ENCODE assay signal across 21 cellular contexts in the genomic region with DNA sequence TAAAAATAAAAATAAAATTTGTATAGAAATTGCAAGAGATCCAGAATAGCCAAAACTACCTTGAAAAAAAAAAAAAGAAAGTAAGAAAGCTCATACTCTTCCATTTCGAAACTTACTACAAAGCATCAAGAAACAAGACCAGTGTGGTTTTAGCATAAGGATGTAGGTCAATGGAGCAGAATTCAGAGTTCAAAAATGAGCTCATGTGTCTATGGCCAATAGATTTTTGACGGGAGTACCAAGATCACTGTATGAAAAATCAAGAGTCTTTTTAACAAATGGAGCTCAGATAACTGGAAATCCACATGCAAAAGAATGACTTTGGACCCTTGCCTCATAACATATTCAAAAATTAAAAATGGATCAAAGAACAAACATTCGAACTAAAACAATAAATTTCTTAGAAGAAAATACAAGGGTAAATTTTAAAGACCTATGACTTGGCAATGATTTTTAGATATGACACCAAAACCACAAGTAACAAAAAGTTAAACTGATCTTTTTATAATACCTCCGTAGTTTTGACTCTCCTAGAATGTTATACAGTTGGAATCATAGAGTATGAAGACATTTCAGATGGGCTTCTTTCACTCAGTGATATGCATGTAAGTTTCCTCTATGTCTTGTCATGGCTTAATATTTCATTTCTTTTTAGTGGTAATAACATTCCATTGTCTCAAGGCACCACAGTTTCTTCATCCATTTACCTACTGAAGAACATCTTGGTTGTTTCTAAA. TPM values are rescaled to one million over a fixed set of nuclear protein-coding genes. Genes with fewer than 3 reads are reported as not detected.
DNase-seq lines count a peak whose midpoint lies in the region; ATAC-seq and TF ChIP-seq lines count a peak whose summit lies in the region.
"Had no signal": no experiment of that assay in that cellular context is flagged by ENCODE, and none has a peak within 500 bp of the region (broad histone marks: within the 10 kb centered on the region; RNA-seq: fewer than 3 reads in every experiment).

No MANE protein-coding gene starts in this region.

- H3K9me2 ChIP-seq in Karpas-422 (replicated peaks; ENCODE audit: insufficient read depth, low read length) = no peaks in the 10 kb centered on the region

- H3K27ac ChIP-seq in Karpas-422 (ENCODE audit: low read length) (0 out of 2 replicates have a peak overlapping the region, but pooled peaks have one; percentile 4), osteoblast (ENCODE audit: low read depth, low read length) (no peak overlapping the region)
- H3K27ac ChIP-seq: BLaER1 treated with 17β-estradiol and CSF1 and Interleukin-3, amounts not matched to agents 10 nM and 100 nM; HL-60; stomach; upper lobe of left lung had no signal

- H3K27me3 ChIP-seq in Karpas-422 (ENCODE audit: low read length) (no peaks in the 10 kb centered on the region), osteoblast (ENCODE audit: insufficient read depth, low read length) (no peaks in the 10 kb centered on the region)
- H3K27me3 ChIP-seq: BLaER1 treated with 17β-estradiol and CSF1 and Interleukin-3, amounts not matched to agents 10 nM and 100 nM; stomach; upper lobe of left lung had no signal

- TF ChIP-seq CTCF in osteoblast (IDR thresholded peaks at IDR 0.05; ENCODE audit: extremely low read depth, low read depth, low read length) = no peak
- TF ChIP-seq CTCF in CD14-positive monocyte (IDR thresholded peaks at IDR 0.05) = no peak

- H3K79me2 ChIP-seq in Karpas-422 (ENCODE audit: low read length) (peaks cover 96% of the 10 kb centered on the region), osteoblast (ENCODE audit: insufficient read depth, low read length) (peaks cover 94% of the 10 kb centered on the region)

- H3K36me3 ChIP-seq in Karpas-422 (ENCODE audit: insufficient read depth, low read length) = 0 out of 2 replicates have a peak, but pooled peaks cover 3% of the 10 kb centered on the region
- no peaks in the 10 kb centered on the region for H3K36me3 ChIP-seq in osteoblast (ENCODE audit: insufficient read depth, low read length)
- H3K36me3 ChIP-seq: stomach, upper lobe of left lung had no signal

- H3K27ac Mint-ChIP-seq in activated CD8-positive, alpha-beta memory T cell treated with anti-CD3 and anti-CD28 coated beads, Interleukin-2, amount 10 ng/mL, durations not matched to agents 7 days and 5 days = peak overlapping the region; percentile 59
- peak overlapping the region; percentile 93 for H3K27ac Mint-ChIP-seq in activated naive CD8-positive, alpha-beta T cell treated with anti-CD3 and anti-CD28 coated beads, Interleukin-2, amount 50 U/mL, for 24 hours
- H3K27ac Mint-ChIP-seq in CD14-positive monocyte = no peak overlapping the region
- H3K27ac Mint-ChIP-seq: GM23338 had no signal

- H3K4me2 ChIP-seq in Karpas-422 (ENCODE audit: low read depth, low read length, poor library complexity, severe bottlenecking) = peak overlapping the region; percentile 38
- H3K4me2 ChIP-seq in osteoblast (ENCODE audit: insufficient read depth, low read length) = no peak overlapping the region
- H3K4me2 ChIP-seq: BLaER1 treated with 17β-estradiol and CSF1 and Interleukin-3, amounts not matched to agents 10 nM and 100 nM; GM23338 had no signal

- H3K9ac ChIP-seq in Karpas-422 (ENCODE audit: low read length) = no peak overlapping the region
- H3K9ac ChIP-seq: BLaER1 treated with 17β-estradiol and CSF1 and Interleukin-3, amounts not matched to agents 10 nM and 100 nM had no signal

- H3K4me3 Mint-ChIP-seq in activated CD8-positive, alpha-beta memory T cell treated with anti-CD3 and anti-CD28 coated beads, Interleukin-2, amount 10 ng/mL, durations not matched to agents 7 days and 5 days = peak overlapping the region; percentile 26
- H3K4me3 Mint-ChIP-seq in activated naive CD8-positive, alpha-beta T cell treated with anti-CD3 and anti-CD28 coated beads, Interleukin-2, amount 50 U/mL, for 24 hours = peak overlapping the region; percentile 75
- H3K4me3 Mint-ChIP-seq in CD14-positive monocyte = no peak overlapping the region
- H3K4me3 Mint-ChIP-seq: GM23338 had no signal

- intact Hi-C loops in CD14-positive monocyte (cut with micrococcal nuclease) = no loop called here

- CTCF ChIA-PET in activated CD8-positive, alpha-beta memory T cell treated with anti-CD3 and anti-CD28 coated beads, Interleukin-2, amount 10 ng/mL, durations not matched to agents 7 days and 5 days (lab: Charles Lee) = interaction anchor here (0.8 to 1.5 kb wide), 3 partner anchors 16 to 197 kb away, joined by 3 to 4 read pairs (median 3); no protein-coding TSS in a partner anchor

- no peak for DNase-seq in activated CD8-positive, alpha-beta memory T cell treated with anti-CD3 and anti-CD28 coated beads, Interleukin-2, amount 10 ng/mL, durations not matched to agents 7 days and 5 days
- DNase-seq in activated CD8-positive, alpha-beta memory T cell treated with anti-CD3 and anti-CD28 coated beads, Interleukin-2, amount 50 U/mL, for 4 hours = no peak
- DNase-seq in Karpas-422 = peak; percentile 52
- no peak for DNase-seq in activated naive CD8-positive, alpha-beta T cell treated with anti-CD3 and anti-CD28 coated beads, Interleukin-2, amount 50 U/mL, for 24 hours
- peak; percentile 55 for DNase-seq in osteoblast (ENCODE audit: insufficient read length, low spot score, missing footprints)
- no peak for DNase-seq in CD14-positive monocyte (ENCODE audit: low spot score)
- DNase-seq: DMS53, erythroblast, left cardiac atrium, midbrain, NCI-H2029 treated with DMSO at 0.1 percent for 48 hours, right cardiac atrium, stomach, upper lobe of left lung had no signal

- no peak overlapping the region; the same call in 1 of the 2 replicates for H3K4me3 ChIP-seq in Karpas-422 (ENCODE audit: low read length)
- H3K4me3 ChIP-seq in osteoblast (ENCODE audit: insufficient read depth, low read length) = no peak overlapping the region
- H3K4me3 ChIP-seq: BLaER1 treated with 17β-estradiol and CSF1 and Interleukin-3, amounts not matched to agents 10 nM and 100 nM; GM23338; K562; stomach; upper lobe of left lung had no signal

- H2AFZ ChIP-seq in Karpas-422 (ENCODE audit: low read length) (no peak overlapping the region), osteoblast (ENCODE audit: low read length) (no peak overlapping the region)
- H2AFZ ChIP-seq: GM23338 had no signal

- peaks cover 63% of the 10 kb centered on the region for H3K4me1 ChIP-seq in Karpas-422 (ENCODE audit: low read length)
- peaks cover 26% of the 10 kb centered on the region for H3K4me1 ChIP-seq in osteoblast (ENCODE audit: insufficient read depth, low read length)

- peaks cover 12% of the 10 kb centered on the region for H3K36me3 Mint-ChIP-seq in activated CD8-positive, alpha-beta memory T cell treated with anti-CD3 and anti-CD28 coated beads, Interleukin-2, amount 10 ng/mL, durations not matched to agents 7 days and 5 days
- peaks cover 15% of the 10 kb centered on the region for H3K36me3 Mint-ChIP-seq in activated naive CD8-positive, alpha-beta T cell treated with anti-CD3 and anti-CD28 coated beads, Interleukin-2, amount 50 U/mL, for 24 hours (ENCODE audit: low read depth)
- no peaks in the 10 kb centered on the region for H3K36me3 Mint-ChIP-seq in CD14-positive monocyte

- peaks cover 44% of the 10 kb centered on the region for H3K4me1 Mint-ChIP-seq in activated CD8-positive, alpha-beta memory T cell treated with anti-CD3 and anti-CD28 coated beads, Interleukin-2, amount 10 ng/mL, durations not matched to agents 7 days and 5 days
- H3K4me1 Mint-ChIP-seq in activated naive CD8-positive, alpha-beta T cell treated with anti-CD3 and anti-CD28 coated beads, Interleukin-2, amount 50 U/mL, for 24 hours = peaks cover 71% of the 10 kb centered on the region
- H3K4me1 Mint-ChIP-seq in CD14-positive monocyte = no peaks in the 10 kb centered on the region

- no peaks in the 10 kb centered on the region for H3K9me3 ChIP-seq in Karpas-422 (ENCODE audit: low read length)
- no peaks in the 10 kb centered on the region for H3K9me3 ChIP-seq in osteoblast (ENCODE audit: low read depth, low read length)
- H3K9me3 ChIP-seq: stomach, upper lobe of left lung had no signal

- H4K20me1 ChIP-seq in Karpas-422 (ENCODE audit: insufficient read depth, low read depth, low read length) (no peaks in the 10 kb centered on the region), osteoblast (ENCODE audit: insufficient read depth, low read length) (peaks cover 32% of the 10 kb centered on the region)
- H4K20me1 ChIP-seq: BLaER1 treated with 17β-estradiol and CSF1 and Interleukin-3, amounts not matched to agents 10 nM and 100 nM had no signal

- peak; percentile 82 for ATAC-seq in activated CD8-positive, alpha-beta memory T cell treated with anti-CD3 and anti-CD28 coated beads, Interleukin-2, amount 10 ng/mL, durations not matched to agents 7 days and 5 days
- ATAC-seq in activated naive CD8-positive, alpha-beta T cell treated with anti-CD3 and anti-CD28 coated beads, Interleukin-2, amount 50 U/mL, for 24 hours = peak; percentile 52
- no peak for ATAC-seq in HG02763 (IDR thresholded peaks at IDR 0.05; ENCODE audit: unreplicated experiment)
- no peak for ATAC-seq in HG02970 (IDR thresholded peaks at IDR 0.05; ENCODE audit: low FRiP score, unreplicated experiment)
- ATAC-seq: GM23338, K562, left cardiac atrium, right cardiac atrium, Right ventricle myocardium inferior had no signal

- H3K27me3 Mint-ChIP-seq in activated CD8-positive, alpha-beta memory T cell treated with anti-CD3 and anti-CD28 coated beads, Interleukin-2, amount 10 ng/mL, durations not matched to agents 7 days and 5 days = no peaks in the 10 kb centered on the region
- no peaks in the 10 kb centered on the region for H3K27me3 Mint-ChIP-seq in activated naive CD8-positive, alpha-beta T cell treated with anti-CD3 and anti-CD28 coated beads, Interleukin-2, amount 50 U/mL, for 24 hours
- no peaks in the 10 kb centered on the region for H3K27me3 Mint-ChIP-seq in CD14-positive monocyte (ENCODE audit: low read depth in 3 of 3)

- no peaks in the 10 kb centered on the region for H3K9me3 Mint-ChIP-seq in activated CD8-positive, alpha-beta memory T cell treated with anti-CD3 and anti-CD28 coated beads, Interleukin-2, amount 10 ng/mL, durations not matched to agents 7 days and 5 days (ENCODE audit: low read depth)
- peaks cover 5% of the 10 kb centered on the region for H3K9me3 Mint-ChIP-seq in activated naive CD8-positive, alpha-beta T cell treated with anti-CD3 and anti-CD28 coated beads, Interleukin-2, amount 50 U/mL, for 24 hours
- peaks cover 0 to 4% (median 0%) of the 10 kb centered on the region in 7 donors for H3K9me3 Mint-ChIP-seq in CD14-positive monocyte
- H3K9me3 Mint-ChIP-seq: GM23338 had no signal

RNA-seq across cellular contexts. Expression of a gene that starts 43.2 kb away (rescaled TPM):
- 10 to 100 TPM; 15.6 to 28.1 TPM for total RNA-seq in activated CD8-positive, alpha-beta memory T cell treated with anti-CD3 and anti-CD28 coated beads, Interleukin-2, amount 10 ng/mL, durations not matched to agents 7 days and 5 days
- total RNA-seq in Karpas-422 (2014; rRNA removed; shearing (Covaris generic); ENCODE audit: low replicate concordance) = 19.6 and 38.1 TPM in 2 replicates
- 43.4 and 44.8 TPM in 2 replicates for total RNA-seq in osteoblast
- under 1 TPM; 0.04 to 0.38 TPM for polyA plus RNA-seq in CD14-positive monocyte

Comparison
In these comparisons a context has a peak if more than half of its experiments do, and no peak if none do; other contexts are left out.
1. ATAC-seq: peak in activated CD8-positive, alpha-beta memory T cell treated with anti-CD3 and anti-CD28 coated beads, Interleukin-2, amount 10 ng/mL, durations not matched to agents 7 days and 5 days (single experiment) and activated naive CD8-positive, alpha-beta T cell treated with anti-CD3 and anti-CD28 coated beads, Interleukin-2, amount 50 U/mL, for 24 hours (single experiment); none in HG02763 (single experiment) and HG02970 (single experiment).
2. DNase-seq: peak in Karpas-422 (single experiment) and osteoblast (single experiment); none in activated CD8-positive, alpha-beta memory T cell treated with anti-CD3 and anti-CD28 coated beads, Interleukin-2, amount 10 ng/mL, durations not matched to agents 7 days and 5 days (single experiment), activated CD8-positive, alpha-beta memory T cell treated with anti-CD3 and anti-CD28 coated beads, Interleukin-2, amount 50 U/mL, for 4 hours (single experiment), activated naive CD8-positive, alpha-beta T cell treated with anti-CD3 and anti-CD28 coated beads, Interleukin-2, amount 50 U/mL, for 24 hours (single experiment) and CD14-positive monocyte (single experiment).
3. H3K27ac Mint-ChIP-seq: peak in activated CD8-positive, alpha-beta memory T cell treated with anti-CD3 and anti-CD28 coated beads, Interleukin-2, amount 10 ng/mL, durations not matched to agents 7 days and 5 days (single experiment) and activated naive CD8-positive, alpha-beta T cell treated with anti-CD3 and anti-CD28 coated beads, Interleukin-2, amount 50 U/mL, for 24 hours (single experiment); none in CD14-positive monocyte (0 of 7).
4. H3K4me3 Mint-ChIP-seq: peak in activated CD8-positive, alpha-beta memory T cell treated with anti-CD3 and anti-CD28 coated beads, Interleukin-2, amount 10 ng/mL, durations not matched to agents 7 days and 5 days (single experiment) and activated naive CD8-positive, alpha-beta T cell treated with anti-CD3 and anti-CD28 coated beads, Interleukin-2, amount 50 U/mL, for 24 hours (single experiment); none in CD14-positive monocyte (0 of 2).